In genomic region chr20:22333885-22334545, GRCh38 we compare ENCODE assay signal across 7 cellular contexts.
DNase-seq lines count a peak whose midpoint lies in the region; ATAC-seq and TF ChIP-seq lines count a peak whose summit lies in the region.

No MANE protein-coding gene starts in this region.

- in situ Hi-C loops in brain microvascular endothelial cell (cut with HindIII; ENCODE audit: low pct_ligation_motif_present, low sequenced_read_pairs): loop anchor here (25.0 kb wide), 1 partner anchor 353 kb away; no protein-coding TSS in a partner anchor

- ATAC-seq in GM21786 (IDR thresholded peaks at IDR 0.05; ENCODE audit: unreplicated experiment): peak; percentile 78

- no peaks in the 10 kb centered on the region for H3K27me3 ChIP-seq in brain microvascular endothelial cell (replicated peaks)

- no peaks in the 10 kb centered on the region for H3K36me3 ChIP-seq in brain microvascular endothelial cell (replicated peaks)

- H3K4me3 ChIP-seq in brain microvascular endothelial cell (ENCODE audit: low read depth, low read length): no peak overlapping the region

- peak; percentile 9 for DNase-seq in GM04503 (ENCODE audit: low read depth)
- DNase-seq in RPMI8226: peak; percentile 80
- peak; percentile 51 for DNase-seq in brain microvascular endothelial cell
- peak; percentile 58 for DNase-seq in iris pigment epithelial cell (ENCODE audit: low read depth)
- peak; percentile 25 to 49 for DNase-seq in stimulated activated CD4-positive, alpha-beta T cell treated with anti-CD3 and anti-CD28 coated beads, Interleukin-2, amount 100 ng/mL, for 24 hours

- peak; percentile 78 for TF ChIP-seq CTCF in LNCAP (IDR thresholded peaks at IDR 0.05)
- TF ChIP-seq CTCF in brain microvascular endothelial cell (IDR thresholded peaks at IDR 0.05; ENCODE audit: low read depth, low read length, missing control alignments): peak; percentile 81

- no peak overlapping the region for H3K27ac ChIP-seq in brain microvascular endothelial cell

Comparison
In these comparisons a context has a peak if more than half of its experiments do, and no peak if none do; other contexts are left out.
1. DNase-seq: peak in every context shown above with its lines; median percentile 80 in RPMI8226; 58 in iris pigment epithelial cell; 51 in brain microvascular endothelial cell; 37 in stimulated activated CD4-positive, alpha-beta T cell treated with anti-CD3 and anti-CD28 coated beads, Interleukin-2, amount 100 ng/mL, for 24 hours; 9 in GM04503.